Comparison of ENCODE assay signal across 16 cellular contexts in the genomic region with DNA sequence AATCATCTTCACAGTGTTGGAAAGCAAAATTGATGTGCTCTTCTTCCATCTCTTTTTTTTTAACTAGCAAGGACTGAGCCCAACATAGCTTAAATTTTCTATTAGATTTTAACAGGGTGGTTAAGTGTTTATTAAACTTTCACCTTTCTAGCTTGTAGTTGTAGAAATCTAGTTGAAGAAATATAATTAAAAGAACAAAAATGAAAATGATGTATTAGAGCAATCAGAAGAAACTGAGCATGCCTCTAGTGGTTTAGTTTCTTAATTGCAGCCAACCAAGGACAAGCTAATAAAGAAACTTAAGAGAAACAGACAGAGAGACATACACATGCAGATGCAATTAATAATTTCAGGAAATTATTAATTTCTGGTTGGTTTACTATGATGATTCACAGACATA.
DNase-seq lines count a peak whose midpoint lies in the region; ATAC-seq and TF ChIP-seq lines count a peak whose summit lies in the region.
"Had no signal": no experiment of that assay in that cellular context is flagged by ENCODE, and none has a peak within 500 bp of the region (broad histone marks: within the 10 kb centered on the region; RNA-seq: fewer than 3 reads in every experiment).

No MANE protein-coding gene starts in this region.

- ATAC-seq in GM21526 (IDR thresholded peaks at IDR 0.05; ENCODE audit: low FRiP score, unreplicated experiment) = no peak
- ATAC-seq: left colon; stimulated activated memory B cell treated with anti-CD40 and anti-IgM and Interleukin-4, amounts not matched to agents 10 μg/mL and 1 μg/mL and 100 μg/mL, for 72 hours had no signal

- CTCF ChIA-PET in activated naive CD4-positive, alpha-beta T cell treated with anti-CD3 and anti-CD28 coated beads for 36 hours (lab: Charles Lee) = no interaction called here

- no peaks in the 10 kb centered on the region for H4K20me1 ChIP-seq in Loucy (ENCODE audit: insufficient read depth, low read length, poor library complexity, severe bottlenecking)

- no peaks in the 10 kb centered on the region for H3K36me3 Mint-ChIP-seq in activated naive CD4-positive, alpha-beta T cell treated with anti-CD3 and anti-CD28 coated beads for 36 hours (ENCODE audit: low read depth)
- H3K36me3 Mint-ChIP-seq: activated CD4-positive, alpha-beta memory T cell treated with anti-CD3 and anti-CD28 coated beads for 36 hours; stimulated activated memory B cell treated with anti-CD40 and anti-IgM and Interleukin-4, amounts not matched to agents 10 μg/mL and 1 μg/mL and 100 μg/mL, for 72 hours had no signal

- H3F3A ChIP-seq in Loucy (ENCODE audit: low read depth) = no peaks in the 10 kb centered on the region

- H3K4me1 Mint-ChIP-seq in activated naive CD4-positive, alpha-beta T cell treated with anti-CD3 and anti-CD28 coated beads for 36 hours (ENCODE audit: low read depth) = no peaks in the 10 kb centered on the region
- H3K4me1 Mint-ChIP-seq: stimulated activated memory B cell treated with anti-CD40 and anti-IgM and Interleukin-4, amounts not matched to agents 10 μg/mL and 1 μg/mL and 100 μg/mL, for 72 hours had no signal

- peak; percentile 32; the same call in 1 of the 2 replicates for TF ChIP-seq CTCF in Loucy (conservative IDR thresholded peaks at IDR 0.05; ENCODE audit: low read length)
- TF ChIP-seq CTCF in astrocyte of the cerebellum (IDR thresholded peaks at IDR 0.05; ENCODE audit: low read depth, low read length, missing control alignments) = peak; percentile 26
- peak; percentile 49 for TF ChIP-seq CTCF in retinal pigment epithelial cell (conservative IDR thresholded peaks at IDR 0.05; ENCODE audit: low read depth, low read length)

- in situ Hi-C loops in astrocyte of the cerebellum (cut with HindIII; ENCODE audit: low sequenced_read_pairs) = no loop called here

- H3K36me3 ChIP-seq in Loucy (ENCODE audit: insufficient read depth, low read length) = no peaks in the 10 kb centered on the region
- H3K36me3 ChIP-seq: sigmoid colon had no signal

- no peak overlapping the region for H3K27ac Mint-ChIP-seq in activated naive CD4-positive, alpha-beta T cell treated with anti-CD3 and anti-CD28 coated beads for 36 hours
- H3K27ac Mint-ChIP-seq: activated CD4-positive, alpha-beta memory T cell treated with anti-CD3 and anti-CD28 coated beads for 36 hours; stimulated activated memory B cell treated with anti-CD40 and anti-IgM and Interleukin-4, amounts not matched to agents 10 μg/mL and 1 μg/mL and 100 μg/mL, for 72 hours had no signal

- no peak overlapping the region for H3K9ac ChIP-seq in Loucy (ENCODE audit: low read depth, low read length, poor library complexity, severe bottlenecking)

- H2AFZ ChIP-seq in Loucy (ENCODE audit: low read length) = no peak overlapping the region

- H3K27me3 Mint-ChIP-seq in activated naive CD4-positive, alpha-beta T cell treated with anti-CD3 and anti-CD28 coated beads for 36 hours (ENCODE audit: low read depth) = no peaks in the 10 kb centered on the region
- H3K27me3 Mint-ChIP-seq: activated CD4-positive, alpha-beta memory T cell treated with anti-CD3 and anti-CD28 coated beads for 36 hours; stimulated activated memory B cell treated with anti-CD40 and anti-IgM and Interleukin-4, amounts not matched to agents 10 μg/mL and 1 μg/mL and 100 μg/mL, for 72 hours had no signal

- no peaks in the 10 kb centered on the region for H3K9me2 ChIP-seq in Loucy (replicated peaks; ENCODE audit: low read depth, low read length)

- intact Hi-C loops in activated naive CD4-positive, alpha-beta T cell treated with anti-CD3 and anti-CD28 coated beads for 36 hours (cut with micrococcal nuclease) = no loop called here

- H3K4me2 ChIP-seq in Loucy (ENCODE audit: low read depth, low read length, poor library complexity, severe bottlenecking) = no peak overlapping the region

- H3K79me2 ChIP-seq in Loucy (ENCODE audit: insufficient read depth, low read length) = no peaks in the 10 kb centered on the region

- no peaks in the 10 kb centered on the region for H3K9me3 ChIP-seq in Loucy (ENCODE audit: insufficient read depth, low read depth, low read length)
- H3K9me3 ChIP-seq: sigmoid colon had no signal

- H3K4me3 ChIP-seq in Loucy (ENCODE audit: low read length, poor library complexity, severe bottlenecking) = no peak overlapping the region
- H3K4me3 ChIP-seq in astrocyte of the cerebellum (ENCODE audit: low read depth, low read length) = no peak overlapping the region
- H3K4me3 ChIP-seq in retinal pigment epithelial cell (ENCODE audit: low read length) = no peak overlapping the region
- H3K4me3 ChIP-seq: sigmoid colon had no signal

- H3K9me3 Mint-ChIP-seq in activated naive CD4-positive, alpha-beta T cell treated with anti-CD3 and anti-CD28 coated beads for 36 hours = peaks cover 4% of the 10 kb centered on the region

- no peak overlapping the region for H3K4me3 Mint-ChIP-seq in activated naive CD4-positive, alpha-beta T cell treated with anti-CD3 and anti-CD28 coated beads for 36 hours
- H3K4me3 Mint-ChIP-seq: activated CD4-positive, alpha-beta memory T cell treated with anti-CD3 and anti-CD28 coated beads for 36 hours; stimulated activated memory B cell treated with anti-CD40 and anti-IgM and Interleukin-4, amounts not matched to agents 10 μg/mL and 1 μg/mL and 100 μg/mL, for 72 hours had no signal

- H3K27me3 ChIP-seq in Loucy (ENCODE audit: insufficient read depth, low read length, poor library complexity, severe bottlenecking) = no peaks in the 10 kb centered on the region
- H3K27me3 ChIP-seq: sigmoid colon had no signal

- DNase-seq in NCI-H82 (lab: John Stamatoyannopoulos, UW) = peak; percentile 26
- no peak for DNase-seq in NCI-H82 treated with DMSO at 0.1 percent for 48 hours (lab: John Stamatoyannopoulos, UW; ENCODE audit: unreplicated experiment)
- no peak for DNase-seq in astrocyte of the cerebellum (ENCODE audit: low read depth)
- DNase-seq in retinal pigment epithelial cell (ENCODE audit: low read depth) = no peak
- no peak for DNase-seq in activated naive CD4-positive, alpha-beta T cell treated with anti-CD3 and anti-CD28 coated beads for 36 hours
- no peak for DNase-seq in NCI-H2107 treated with DMSO at 0.1 percent for 48 hours (lab: John Stamatoyannopoulos, UW; ENCODE audit: unreplicated experiment)
- DNase-seq: activated CD4-positive, alpha-beta memory T cell treated with anti-CD3 and anti-CD28 coated beads for 36 hours; Calu3; cortex of kidney; hippocampal formation; left colon; sigmoid colon; T-helper 9 cell had no signal

- no peaks in the 10 kb centered on the region for H3K4me1 ChIP-seq in Loucy (ENCODE audit: insufficient read depth, low read length, poor library complexity, severe bottlenecking)
- H3K4me1 ChIP-seq: sigmoid colon had no signal
